21 cellular contexts compared by ENCODE assay signal in genomic region chr3:48303021-48303420, GRCh38. TPM values are rescaled to one million over a fixed set of nuclear protein-coding genes. Genes with fewer than 3 reads are reported as not detected.
A peak's percentile ranks its signal among the peaks of the same experiment; 100 is the strongest.
DNase-seq lines count a peak whose midpoint lies in the region; ATAC-seq and TF ChIP-seq lines count a peak whose summit lies in the region.
"Had no signal": no experiment of that assay in that cellular context is flagged by ENCODE, and none has a peak within 500 bp of the region (broad histone marks: within the 10 kb centered on the region; RNA-seq: fewer than 3 reads in every experiment).

No MANE protein-coding gene starts in this region.

- peak overlapping the region; percentile 51 for H3K27ac Mint-ChIP-seq in activated T-cell treated with anti-CD3 and anti-CD28 coated beads, Interleukin-2, amount 50 U/mL, for 72 hours
- peak overlapping the region; percentile 41 for H3K27ac Mint-ChIP-seq in activated B cell treated with CpG ODN at 0.5 μM for 24 hours
- peak overlapping the region in 2 of 6 donors; percentile 15 to 93 for H3K27ac Mint-ChIP-seq in immature natural killer cell
- H3K27ac Mint-ChIP-seq in stimulated activated naive B cell treated with anti-CD40 and anti-IgM and Interleukin-4, amounts not matched to agents 10 μg/mL and 1 μg/mL and 100 μg/mL, for 72 hours = peak overlapping the region; percentile 25
- H3K27ac Mint-ChIP-seq: H9 had no signal

- POLR2A ChIA-PET in activated B cell treated with CpG ODN at 0.5 μM for 24 hours (lab: Charles Lee) = no interaction called here

- H3K9me3 Mint-ChIP-seq in activated T-cell treated with anti-CD3 and anti-CD28 coated beads, Interleukin-2, amount 50 U/mL, for 72 hours = no peaks in the 10 kb centered on the region
- H3K9me3 Mint-ChIP-seq in activated B cell treated with CpG ODN at 0.5 μM for 24 hours = no peaks in the 10 kb centered on the region
- no peaks in the 10 kb centered on the region for H3K9me3 Mint-ChIP-seq in immature natural killer cell
- H3K9me3 Mint-ChIP-seq in stimulated activated naive B cell treated with anti-CD40 and anti-IgM and Interleukin-4, amounts not matched to agents 10 μg/mL and 1 μg/mL and 100 μg/mL, for 72 hours = no peaks in the 10 kb centered on the region

- intact Hi-C loops in activated B cell treated with CpG ODN at 0.5 μM for 24 hours (cut with micrococcal nuclease) (no loop called here), upper lobe of right lung (cut with DNase I) (no loop called here)

- peaks cover 34% of the 10 kb centered on the region for H3K4me1 Mint-ChIP-seq in activated T-cell treated with anti-CD3 and anti-CD28 coated beads, Interleukin-2, amount 50 U/mL, for 72 hours (ENCODE audit: low read depth)
- H3K4me1 Mint-ChIP-seq in activated B cell treated with CpG ODN at 0.5 μM for 24 hours (peaks cover 45% of the 10 kb centered on the region), immature natural killer cell (peaks cover 39 to 40% of the 10 kb centered on the region in 2 donors)
- peaks cover 26 to 44% of the 10 kb centered on the region in 2 donors for H3K4me1 Mint-ChIP-seq in stimulated activated naive B cell treated with anti-CD40 and anti-IgM and Interleukin-4, amounts not matched to agents 10 μg/mL and 1 μg/mL and 100 μg/mL, for 72 hours

- ATAC-seq in activated T-cell treated with anti-CD3 and anti-CD28 coated beads, Interleukin-2, amount 50 U/mL, for 72 hours (replicated peaks in 1 of 2) = no peak
- no peak for ATAC-seq in activated B cell treated with CpG ODN at 0.5 μM for 24 hours (ENCODE audit: low read depth)
- no peak for ATAC-seq in stimulated activated naive B cell treated with anti-CD40 and anti-IgM and Interleukin-4, amounts not matched to agents 10 μg/mL and 1 μg/mL and 100 μg/mL, for 72 hours (replicated peaks)
- no peak for ATAC-seq in GM19351 (IDR thresholded peaks at IDR 0.05; ENCODE audit: unreplicated experiment)
- ATAC-seq in HG03520 (IDR thresholded peaks at IDR 0.05; ENCODE audit: unreplicated experiment) = no peak
- no peak for ATAC-seq in upper lobe of right lung
- ATAC-seq: gastroesophageal sphincter had no signal

- no peak for DNase-seq in activated T-cell treated with anti-CD3 and anti-CD28 coated beads, Interleukin-2, amount 50 U/mL, for 72 hours
- DNase-seq in activated T-cell treated with anti-CD3 and anti-CD28 coated beads, Interleukin-2, amount 50 U/mL, for 1 hour = no peak
- DNase-seq in activated B cell treated with CpG ODN at 0.5 μM for 24 hours = no peak
- DNase-seq in immature natural killer cell = no peak
- DNase-seq in stimulated activated naive B cell treated with anti-CD40 and anti-IgM and Interleukin-4, amounts not matched to agents 10 μg/mL and 1 μg/mL and 100 μg/mL, for 72 hours = no peak
- no peak for DNase-seq in upper lobe of right lung
- DNase-seq: activated naive CD4-positive, alpha-beta T cell treated with Interleukin-2 at 50 U/mL for 16 hours; brain microvascular endothelial cell; dermis blood vessel endothelial cell; H9; MG63; NCI-H1694 treated with DMSO at 0.1 percent for 48 hours; NCI-H226; upper lobe of left lung had no signal

- CTCF ChIA-PET in activated B cell treated with CpG ODN at 0.5 μM for 24 hours (lab: Charles Lee) = no interaction called here

- peaks cover 10% of the 10 kb centered on the region for H3K27me3 Mint-ChIP-seq in activated T-cell treated with anti-CD3 and anti-CD28 coated beads, Interleukin-2, amount 50 U/mL, for 72 hours (ENCODE audit: low read depth)
- H3K27me3 Mint-ChIP-seq in activated B cell treated with CpG ODN at 0.5 μM for 24 hours (no peaks in the 10 kb centered on the region), immature natural killer cell (ENCODE audit: low read depth in 3 of 3) (peaks cover 0 to 10% (median 6%) of the 10 kb centered on the region in 3 donors)
- no peaks in the 10 kb centered on the region for H3K27me3 Mint-ChIP-seq in stimulated activated naive B cell treated with anti-CD40 and anti-IgM and Interleukin-4, amounts not matched to agents 10 μg/mL and 1 μg/mL and 100 μg/mL, for 72 hours

- peak overlapping the region; percentile 88 to 97 for H3K4me3 Mint-ChIP-seq in activated T-cell treated with anti-CD3 and anti-CD28 coated beads, Interleukin-2, amount 50 U/mL, for 72 hours
- H3K4me3 Mint-ChIP-seq in activated B cell treated with CpG ODN at 0.5 μM for 24 hours (no peak overlapping the region), immature natural killer cell (peak overlapping the region in 4 of 5 donors; percentile 86 to 95 (median 94))
- H3K4me3 Mint-ChIP-seq in stimulated activated naive B cell treated with anti-CD40 and anti-IgM and Interleukin-4, amounts not matched to agents 10 μg/mL and 1 μg/mL and 100 μg/mL, for 72 hours = peak overlapping the region; percentile 99 to 100

- no peak overlapping the region for H3K27ac ChIP-seq in upper lobe of right lung
- H3K27ac ChIP-seq: brain microvascular endothelial cell, right atrium auricular region had no signal

- no peak overlapping the region for H3K4me3 ChIP-seq in upper lobe of right lung
- H3K4me3 ChIP-seq: gastroesophageal sphincter, MG63, right atrium auricular region, upper lobe of left lung had no signal

- H3K36me3 Mint-ChIP-seq in activated T-cell treated with anti-CD3 and anti-CD28 coated beads, Interleukin-2, amount 50 U/mL, for 72 hours (ENCODE audit: insufficient read depth in 2 of 2) = peaks cover 0 to 7% of the 10 kb centered on the region in 2 donors
- H3K36me3 Mint-ChIP-seq in activated B cell treated with CpG ODN at 0.5 μM for 24 hours (ENCODE audit: low read depth) (peaks cover 13% of the 10 kb centered on the region), immature natural killer cell (no peaks in the 10 kb centered on the region)
- peaks cover 9 to 20% of the 10 kb centered on the region in 2 donors for H3K36me3 Mint-ChIP-seq in stimulated activated naive B cell treated with anti-CD40 and anti-IgM and Interleukin-4, amounts not matched to agents 10 μg/mL and 1 μg/mL and 100 μg/mL, for 72 hours

- no peaks in the 10 kb centered on the region for H3K9me3 ChIP-seq in upper lobe of right lung
- H3K9me3 ChIP-seq: gastroesophageal sphincter, MG63, right atrium auricular region, upper lobe of left lung had no signal

- H3K4me1 ChIP-seq in upper lobe of right lung = peaks cover 15% of the 10 kb centered on the region

- H3K36me3 ChIP-seq in upper lobe of right lung = peaks cover 3% of the 10 kb centered on the region
- H3K36me3 ChIP-seq: MG63, right atrium auricular region had no signal

- TF ChIP-seq CTCF in activated B cell treated with CpG ODN at 0.5 μM for 24 hours (IDR thresholded peaks at IDR 0.05) (no peak), upper lobe of right lung (IDR thresholded peaks at IDR 0.05) (no peak)

- H3K27me3 ChIP-seq in upper lobe of right lung = no peaks in the 10 kb centered on the region
- H3K27me3 ChIP-seq: brain microvascular endothelial cell, gastroesophageal sphincter, MG63, right atrium auricular region, upper lobe of left lung had no signal

RNA-seq across cellular contexts. Expression of gene NME6, which starts 1.9 kb away (rescaled TPM):
- total RNA-seq in activated T-cell treated with anti-CD3 and anti-CD28 coated beads, Interleukin-2, amount 50 U/mL, for 72 hours = 10 to 100 TPM; 38.3 to 41.9 TPM
- total RNA-seq in activated B cell treated with CpG ODN at 0.5 μM for 24 hours (39.0 and 39.1 TPM in 2 replicates), upper lobe of right lung (29.5 TPM)
- 10 to 100 TPM; 41.9 to 75.1 (median 64.0) TPM for polyA plus RNA-seq in immature natural killer cell

RNA-seq across cellular contexts. Expression of gene SPINK8, which starts 30.4 kb away (rescaled TPM):
- not detected for total RNA-seq in activated T-cell treated with anti-CD3 and anti-CD28 coated beads, Interleukin-2, amount 50 U/mL, for 72 hours
- total RNA-seq in activated B cell treated with CpG ODN at 0.5 μM for 24 hours (not detected in 2 replicates), upper lobe of right lung (not detected)
- polyA plus RNA-seq in immature natural killer cell = not detected
- total RNA-seq: activated CD8-positive, alpha-beta memory T cell treated with anti-CD3 and anti-CD28 coated beads for 36 hours; Daoy; dermis blood vessel endothelial cell; gastroesophageal sphincter; H9; mesenteric fat pad; right atrium auricular region; upper lobe of left lung had no signal
